15 cellular contexts compared by ENCODE assay signal in genomic region chr3:8837172-8837571, GRCh38.
A peak's percentile ranks its signal among the peaks of the same experiment; 100 is the strongest.
DNase-seq lines count a peak whose midpoint lies in the region; ATAC-seq, FAIRE-seq and TF ChIP-seq lines count a peak whose summit lies in the region.
"Had no signal": no experiment of that assay in that cellular context is flagged by ENCODE, and none has a peak within 500 bp of the region (broad histone marks: within the 10 kb centered on the region; RNA-seq: fewer than 3 reads in every experiment).

No MANE protein-coding gene starts in this region.

- no peak for ATAC-seq in SK-N-SH treated with all-trans-retinoic acid at 6 μM for 48 hours
- ATAC-seq in HG02973 (IDR thresholded peaks at IDR 0.05; ENCODE audit: unreplicated experiment): no peak
- ATAC-seq: activated T-cell treated with anti-CD3 and anti-CD28 coated beads, Interleukin-2, amount 50 U/mL, for 4 hours had no signal

- TF ChIP-seq CTCF in foreskin fibroblast (IDR thresholded peaks at IDR 0.05; ENCODE audit: low read depth, low read length) (no peak), D721Med (IDR thresholded peaks at IDR 0.05; ENCODE audit: insufficient read depth, missing control alignments) (no peak)

- FAIRE-seq in D721Med (lab: Jason Lieb, UNC): no peak

- H3K4me3 ChIP-seq in foreskin fibroblast (ENCODE audit: low read depth in 1 of 2, low read length in 2 of 2): no peak overlapping the region
- H3K4me3 ChIP-seq: testis had no signal

- peak; percentile 81 for DNase-seq in AG08395 (ENCODE audit: low spot score)
- DNase-seq in HS-5 (ENCODE audit: low read depth): peak; percentile 90
- DNase-seq in astrocyte of the hippocampus (ENCODE audit: low read depth, low spot score): peak; percentile 50
- DNase-seq in foreskin fibroblast: peak; percentile 91
- DNase-seq in DMS153 treated with DMSO at 0.1 percent for 48 hours (lab: John Stamatoyannopoulos, UW; ENCODE audit: unreplicated experiment): no peak
- DNase-seq in D721Med (ENCODE audit: insufficient read length, low spot score): no peak
- DNase-seq: activated CD4-positive, alpha-beta T cell treated with anti-CD3 and anti-CD28 coated beads, Interleukin-2, amount 50 U/mL, for 1 hour; activated T-cell treated with anti-CD3 and anti-CD28 coated beads, Interleukin-2, amount 50 U/mL, for 4 hours; anterior cingulate cortex; kidney glomerular epithelial cell; NCI-H1436 treated with DMSO at 0.1 percent for 48 hours; stimulated activated CD4-positive, alpha-beta T cell treated with anti-CD3 and anti-CD28 coated beads, Interleukin-15, amount 100 ng/mL, for 24 hours; testis had no signal

TF ChIP-seq in SK-N-SH treated with all-trans-retinoic acid at 6 μM for 48 hours, 23 proteins besides CTCF, POLR2A, EP300 and RAD21:
- no peak for TF ChIP-seq CSRNP3 (CRISPR knock-in tag; IDR thresholded peaks at IDR 0.05)
- no peak for TF ChIP-seq ARNTL (CRISPR knock-in tag; IDR thresholded peaks at IDR 0.05; ENCODE audit: borderline replicate concordance, low read depth)

Comparison
In these comparisons a context has a peak if more than half of its experiments do, and no peak if none do; other contexts are left out.
1. DNase-seq: peak in AG08395 (single experiment), HS-5 (single experiment), astrocyte of the hippocampus (single experiment) and foreskin fibroblast (2 of 2); none in DMS153 treated with DMSO at 0.1 percent for 48 hours (single experiment) and D721Med (single experiment).